8 cellular contexts compared by ENCODE assay signal in genomic region chr2:143397886-143398614, GRCh38.
DNase-seq lines count a peak whose midpoint lies in the region; TF ChIP-seq lines count a peak whose summit lies in the region.

No MANE protein-coding gene starts in this region.

- no peak overlapping the region for H4K91ac ChIP-seq in neuronal stem cell (ENCODE audit: low read depth, low read length, poor library complexity)

- H3K79me1 ChIP-seq in neuronal stem cell (ENCODE audit: low read depth, low read length), result no peaks in the 10 kb centered on the region

- TF ChIP-seq CTCF in HEK293 (tag by site-specific recombination; IDR thresholded peaks at IDR 0.05), result no peak

- H2AK5ac ChIP-seq in neuronal stem cell (ENCODE audit: low read depth, low read length), result no peak overlapping the region

- no peak overlapping the region for H2BK12ac ChIP-seq in neuronal stem cell (ENCODE audit: low read length)

- H4K8ac ChIP-seq in neuronal stem cell (ENCODE audit: low read depth, low read length), result no peak overlapping the region

- no peak overlapping the region for H3K4me2 ChIP-seq in neuronal stem cell (ENCODE audit: insufficient read depth, low read length, poor library complexity, severe bottlenecking)

- no peak overlapping the region for H2BK120ac ChIP-seq in neuronal stem cell (ENCODE audit: low read depth, low read length)

- no peak overlapping the region for H2BK15ac ChIP-seq in neuronal stem cell (ENCODE audit: low read length)

- H2BK5ac ChIP-seq in neuronal stem cell (ENCODE audit: low read length), result no peak overlapping the region

- no peak overlapping the region for H3K23ac ChIP-seq in neuronal stem cell (ENCODE audit: low read depth, low read length, poor library complexity)

- H3K27ac ChIP-seq in HEK293 (ENCODE audit: extremely low read depth, low read depth, low read length) (peak overlapping the region; percentile 68), neuronal stem cell (replicated peaks; ENCODE audit: low read length) (no peak overlapping the region)

- no peak overlapping the region for H3K4me3 ChIP-seq in HEK293 (ENCODE audit: low read depth, low read length)
- H3K4me3 ChIP-seq in neuronal stem cell (ENCODE audit: low read length in 2 of 2), result no peak overlapping the region

- no peaks in the 10 kb centered on the region for H3K27me3 ChIP-seq in neuronal stem cell (ENCODE audit: control insufficient read depth in 3 of 3, insufficient read depth in 3 of 3, low read depth in 1 of 3, low read length in 3 of 3)

- POLR2A ChIA-PET in HEK293 (lab: Yijun Ruan, JAX), result no interaction called here

- H3K4ac ChIP-seq in neuronal stem cell (ENCODE audit: low read length), result no peak overlapping the region

- H3K14ac ChIP-seq in neuronal stem cell (ENCODE audit: low read length), result no peak overlapping the region

- DNase-seq in NCI-H1694 treated with DMSO at 0.1 percent for 48 hours (lab: John Stamatoyannopoulos, UW), result peak; percentile 26
- no peak for DNase-seq in NCI-H1694 (lab: John Stamatoyannopoulos, UW)
- DNase-seq in RKO (ENCODE audit: low spot score), result peak; percentile 3
- peak; percentile 32 for DNase-seq in non-pigmented ciliary epithelial cell (ENCODE audit: low read depth)
- DNase-seq in COR-L47 (lab: John Stamatoyannopoulos, UW), result no peak
- DNase-seq in stimulated activated CD4-positive, alpha-beta T cell treated with anti-CD3 and anti-CD28 coated beads, Interleukin-4, amount 100 ng/mL, for 1 hour, result no peak
- DNase-seq in neuronal stem cell (ENCODE audit: low spot score), result no peak

- H3K9me3 ChIP-seq in HEK293 (ENCODE audit: control insufficient read depth, insufficient read depth, low read depth, low read length) (no peaks in the 10 kb centered on the region), neuronal stem cell (replicated peaks in 1 of 2; ENCODE audit: control insufficient read depth in 2 of 2, insufficient read depth in 1 of 2, low read depth in 1 of 2, low read length in 2 of 2) (no peaks in the 10 kb centered on the region)

- no peak overlapping the region for H2AFZ ChIP-seq in neuronal stem cell (ENCODE audit: low read length)

- H3K9ac ChIP-seq in neuronal stem cell (ENCODE audit: low read depth, low read length, poor library complexity), result no peak overlapping the region

- CTCF ChIA-PET in HEK293 (lab: Yijun Ruan, JAX), result no interaction called here

- no peak overlapping the region for H3K18ac ChIP-seq in neuronal stem cell (ENCODE audit: low read length)

- WGBS in neuronal stem cell (ENCODE audit: extremely low coverage in 2 of 2, insufficient read length in 2 of 2, insufficient replicate concordance in 1 of 2), 2 donors, result no CpG with 5 or more reads among the region's 3 CpGs

- H3K36me3 ChIP-seq in HEK293 (ENCODE audit: control insufficient read depth in 2 of 2, insufficient read depth in 1 of 2, low read length in 2 of 2) (no peaks in the 10 kb centered on the region), neuronal stem cell (replicated peaks in 1 of 2; ENCODE audit: control insufficient read depth in 2 of 2, insufficient read depth in 2 of 2, low read length in 2 of 2) (no peaks in the 10 kb centered on the region)

- H3K4me1 ChIP-seq in HEK293 (ENCODE audit: control insufficient read depth, insufficient read depth, low read length) (peaks cover 17% of the 10 kb centered on the region), neuronal stem cell (ENCODE audit: control insufficient read depth in 2 of 2, insufficient read depth in 1 of 2, low read depth in 1 of 2, low read length in 2 of 2) (peaks cover 0 to 2% of the 10 kb centered on the region in 2 donors)

TF ChIP-seq in HEK293, 187 proteins besides CTCF, POLR2A, EP300 and RAD21 (continues in another document):
- TF ChIP-seq PRDM6 (tag by site-specific recombination; IDR thresholded peaks at IDR 0.05), result peak; percentile 89
- peak; percentile 74 for TF ChIP-seq PRDM1 (tag by site-specific recombination; IDR thresholded peaks at IDR 0.05)
- TF ChIP-seq TRIM28 (IDR thresholded peaks at IDR 0.05; ENCODE audit: borderline replicate concordance, low read length), result peak; percentile 84
- TF ChIP-seq GLIS1 (tag by site-specific recombination; IDR thresholded peaks at IDR 0.05), result 0 out of 2 replicates have a peak, but pooled peaks have one; percentile 12
- no peak for TF ChIP-seq ZNF555 (tag by site-specific recombination; conservative IDR thresholded peaks at IDR 0.05)
- no peak for TF ChIP-seq BCL6B (tag by site-specific recombination; IDR thresholded peaks at IDR 0.05)
- no peak for TF ChIP-seq ZNF624 (tag by site-specific recombination; IDR thresholded peaks at IDR 0.05)
- TF ChIP-seq ZNF214 (tag by site-specific recombination; IDR thresholded peaks at IDR 0.05; ENCODE audit: borderline replicate concordance), result no peak
- TF ChIP-seq, protein P1, sequence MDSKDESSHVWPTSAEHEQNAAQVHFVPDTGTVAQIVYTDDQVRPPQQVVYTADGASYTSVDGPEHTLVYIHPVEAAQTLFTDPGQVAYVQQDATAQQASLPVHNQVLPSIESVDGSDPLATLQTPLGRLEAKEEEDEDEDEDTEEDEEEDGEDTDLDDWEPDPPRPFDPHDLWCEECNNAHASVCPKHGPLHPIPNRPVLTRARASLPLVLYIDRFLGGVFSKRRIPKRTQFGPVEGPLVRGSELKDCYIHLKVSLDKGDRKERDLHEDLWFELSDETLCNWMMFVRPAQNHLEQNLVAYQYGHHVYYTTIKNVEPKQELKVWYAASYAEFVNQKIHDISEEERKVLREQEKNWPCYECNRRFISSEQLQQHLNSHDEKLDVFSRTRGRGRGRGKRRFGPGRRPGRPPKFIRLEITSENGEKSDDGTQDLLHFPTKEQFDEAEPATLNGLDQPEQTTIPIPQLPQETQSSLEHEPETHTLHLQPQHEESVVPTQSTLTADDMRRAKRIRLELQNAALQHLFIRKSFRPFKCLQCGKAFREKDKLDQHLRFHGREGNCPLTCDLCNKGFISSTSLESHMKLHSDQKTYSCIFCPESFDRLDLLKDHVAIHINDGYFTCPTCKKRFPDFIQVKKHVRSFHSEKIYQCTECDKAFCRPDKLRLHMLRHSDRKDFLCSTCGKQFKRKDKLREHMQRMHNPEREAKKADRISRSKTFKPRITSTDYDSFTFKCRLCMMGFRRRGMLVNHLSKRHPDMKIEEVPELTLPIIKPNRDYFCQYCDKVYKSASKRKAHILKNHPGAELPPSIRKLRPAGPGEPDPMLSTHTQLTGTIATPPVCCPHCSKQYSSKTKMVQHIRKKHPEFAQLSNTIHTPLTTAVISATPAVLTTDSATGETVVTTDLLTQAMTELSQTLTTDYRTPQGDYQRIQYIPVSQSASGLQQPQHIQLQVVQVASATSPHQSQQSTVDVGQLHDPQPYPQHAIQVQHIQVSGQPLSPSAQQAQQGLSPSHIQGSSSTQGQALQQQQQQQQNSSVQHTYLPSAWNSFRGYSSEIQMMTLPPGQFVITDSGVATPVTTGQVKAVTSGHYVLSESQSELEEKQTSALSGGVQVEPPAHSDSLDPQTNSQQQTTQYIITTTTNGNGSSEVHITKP (tag by site-specific recombination; IDR thresholded peaks at IDR 0.05), result 0 out of 2 replicates have a peak, but pooled peaks have one; percentile 11
- TF ChIP-seq MZF1 (tag by site-specific recombination; IDR thresholded peaks at IDR 0.05; ENCODE audit: borderline replicate concordance), result 0 out of 2 replicates have a peak, but pooled peaks have one; percentile 49
- TF ChIP-seq BCL11B (tag by site-specific recombination; IDR thresholded peaks at IDR 0.05; ENCODE audit: low read depth), result no peak
- TF ChIP-seq ZNF707 (tag by site-specific recombination; IDR thresholded peaks at IDR 0.05), result no peak
- TF ChIP-seq, protein P2, sequence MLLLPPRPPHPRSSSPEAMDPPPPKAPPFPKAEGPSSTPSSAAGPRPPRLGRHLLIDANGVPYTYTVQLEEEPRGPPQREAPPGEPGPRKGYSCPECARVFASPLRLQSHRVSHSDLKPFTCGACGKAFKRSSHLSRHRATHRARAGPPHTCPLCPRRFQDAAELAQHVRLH (tag by site-specific recombination; IDR thresholded peaks at IDR 0.05), result 0 out of 2 replicates have a peak, but pooled peaks have one; percentile 9
- 0 out of 2 replicates have a peak, but pooled peaks have one; percentile 27 for TF ChIP-seq ZEB2 (tag by site-specific recombination; IDR thresholded peaks at IDR 0.05)
- TF ChIP-seq ZBTB8A (tag by site-specific recombination; IDR thresholded peaks at IDR 0.05), result no peak
- TF ChIP-seq ZNF843 (tag by site-specific recombination; IDR thresholded peaks at IDR 0.05), result 0 out of 2 replicates have a peak, but pooled peaks have one; percentile 27

Comparison
In these comparisons a context has a peak if more than half of its experiments do, and no peak if none do; other contexts are left out.
1. DNase-seq: peak in NCI-H1694 treated with DMSO at 0.1 percent for 48 hours (single experiment), RKO (single experiment) and non-pigmented ciliary epithelial cell (single experiment); none in NCI-H1694 (single experiment), COR-L47 (single experiment), stimulated activated CD4-positive, alpha-beta T cell treated with anti-CD3 and anti-CD28 coated beads, Interleukin-4, amount 100 ng/mL, for 1 hour (single experiment) and neuronal stem cell (single experiment).